11 cellular contexts compared by ENCODE assay signal in the genomic region with DNA sequence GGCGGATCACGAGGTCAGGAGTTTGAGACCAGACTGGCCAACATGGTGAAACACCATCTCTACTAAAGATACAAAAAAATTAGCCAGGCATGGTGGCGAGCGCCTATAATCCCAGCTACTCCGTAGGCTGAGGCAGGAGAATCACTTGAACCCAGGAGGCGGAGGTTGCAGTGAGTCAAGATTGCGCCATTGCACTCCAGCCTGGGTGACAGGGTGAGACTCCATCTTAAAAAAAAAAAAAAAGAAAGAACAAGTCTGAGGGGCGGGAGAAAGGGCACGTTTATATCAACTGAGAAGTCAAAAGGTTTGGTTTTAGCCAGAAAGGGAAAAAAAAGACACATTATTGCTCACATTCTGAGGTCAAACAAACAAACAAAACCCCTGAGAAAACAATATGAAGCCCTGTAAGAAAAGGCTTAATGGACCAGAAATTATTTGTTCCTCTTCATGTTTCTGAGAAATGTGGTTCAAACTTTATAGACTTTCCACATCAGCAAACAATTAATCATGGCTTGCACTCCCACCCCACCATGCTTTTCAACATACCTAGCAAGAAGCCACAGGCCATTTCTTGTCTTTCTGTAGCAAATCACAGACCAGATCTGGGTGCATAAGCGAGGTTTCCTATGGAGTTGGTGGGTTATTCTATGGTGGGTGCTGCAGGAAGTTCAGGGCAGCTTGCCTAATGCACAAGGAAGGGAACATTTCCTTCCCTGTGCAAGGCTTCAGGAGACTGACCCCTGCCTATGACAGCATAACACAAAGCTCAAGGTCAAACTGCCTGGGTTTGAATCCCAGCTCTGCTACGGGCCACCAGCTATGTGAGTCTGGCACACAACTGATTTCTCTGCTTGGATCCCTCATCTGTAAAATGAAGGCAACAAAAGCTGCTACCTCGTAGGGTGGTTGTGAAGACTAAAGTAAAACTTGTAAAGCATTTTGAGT.
A peak's percentile ranks its signal among the peaks of the same experiment; 100 is the strongest.
DNase-seq lines count a peak whose midpoint lies in the region; ATAC-seq, FAIRE-seq and TF ChIP-seq lines count a peak whose summit lies in the region.
"Had no signal": no experiment of that assay in that cellular context is flagged by ENCODE, and none has a peak within 500 bp of the region (broad histone marks: within the 10 kb centered on the region; RNA-seq: fewer than 3 reads in every experiment).

No MANE protein-coding gene starts in this region.

- peak overlapping the region; percentile 33 for H3K4me3 Mint-ChIP-seq in activated T-helper 17 cell treated with anti-CD3 and anti-CD28 coated beads, Interleukin-2, amount 50 U/mL, for 72 hours
- H3K4me3 Mint-ChIP-seq: activated CD4-positive, alpha-beta T cell treated with anti-CD3 and anti-CD28 coated beads, Interleukin-2, amount 10 ng/mL, durations not matched to agents 24 days and 14 days had no signal

- H3K9me3 ChIP-seq in HUES48 (ENCODE audit: control insufficient read depth, insufficient read depth, low read length), result no peaks in the 10 kb centered on the region
- H3K9me3 ChIP-seq in keratinocyte (ENCODE audit: control insufficient read depth, low read depth, low read length), result no peaks in the 10 kb centered on the region
- H3K9me3 ChIP-seq in stomach, result no peaks in the 10 kb centered on the region

- H3K4me2 ChIP-seq in keratinocyte (ENCODE audit: control insufficient read depth, extremely low read depth, insufficient read depth, low read depth, low read length), result no peak overlapping the region

- H3K4me3 ChIP-seq in HUES48 (ENCODE audit: low read depth, low read length) (no peak overlapping the region), keratinocyte (ENCODE audit: control insufficient read depth in 2 of 3, extremely low read depth in 1 of 3, insufficient read depth in 2 of 3, low read depth in 1 of 3, low read length in 3 of 3) (no peak overlapping the region), stomach (no peak overlapping the region)

- ATAC-seq in activated T-helper 17 cell treated with anti-CD3 and anti-CD28 coated beads, Interleukin-2, amount 50 U/mL, for 72 hours (replicated peaks), result no peak
- ATAC-seq in HG03439 (IDR thresholded peaks at IDR 0.05; ENCODE audit: unreplicated experiment), result no peak
- ATAC-seq in GM18868 (IDR thresholded peaks at IDR 0.05; ENCODE audit: unreplicated experiment), result no peak

- TF ChIP-seq CTCF in keratinocyte (optimal IDR thresholded peaks at IDR 0.05 in 1 of 3, IDR thresholded peaks at IDR 0.05 in 1 of 3, conservative IDR thresholded peaks at IDR 0.05 in 1 of 3; ENCODE audit: extremely low read depth in 1 of 3, insufficient read depth in 2 of 3, low read length in 3 of 3) (no peak), stomach (IDR thresholded peaks at IDR 0.05) (no peak)

- no peaks in the 10 kb centered on the region for H3K9me3 Mint-ChIP-seq in activated T-helper 17 cell treated with anti-CD3 and anti-CD28 coated beads, Interleukin-2, amount 50 U/mL, for 72 hours

- H3K27ac Mint-ChIP-seq in activated T-helper 17 cell treated with anti-CD3 and anti-CD28 coated beads, Interleukin-2, amount 50 U/mL, for 72 hours, result peak overlapping the region; percentile 1

- H3K27ac ChIP-seq in HUES48 (ENCODE audit: low read depth, low read length) (peak overlapping the region; percentile 86), keratinocyte (ENCODE audit: control insufficient read depth, insufficient read depth, low read length) (peak overlapping the region; percentile 92), stomach (peak overlapping the region; percentile 31 to 89 (median 85))

- TF ChIP-seq EP300 in stomach (IDR thresholded peaks at IDR 0.05), result no peak

- intact Hi-C loops in stomach (cut with DNase I; ENCODE audit: low total_unique reads), result no loop called here

- H3K9me1 ChIP-seq in keratinocyte (ENCODE audit: control insufficient read depth, extremely low read depth, insufficient read depth, low read length), result no peaks in the 10 kb centered on the region

- H3K27me3 ChIP-seq in HUES48 (ENCODE audit: control insufficient read depth, insufficient read depth, low read length) (no peaks in the 10 kb centered on the region; the same call in 1 of the 2 replicates), keratinocyte (ENCODE audit: control insufficient read depth, extremely low read depth, insufficient read depth, low read length) (no peaks in the 10 kb centered on the region), stomach (no peaks in the 10 kb centered on the region)

- peaks cover 7% of the 10 kb centered on the region; the same call in 1 of the 2 replicates for H3K4me1 ChIP-seq in HUES48 (ENCODE audit: control insufficient read depth, insufficient read depth, low read length)
- H3K4me1 ChIP-seq in keratinocyte (ENCODE audit: control insufficient read depth, extremely low read depth, insufficient read depth, low read length), result peaks cover 50% of the 10 kb centered on the region
- peaks cover 23 to 47% (median 34%) of the 10 kb centered on the region in 4 donors for H3K4me1 ChIP-seq in stomach

- H3K9ac ChIP-seq in HUES48 (ENCODE audit: low read depth, low read length), result no peak overlapping the region
- peak overlapping the region; percentile 71 for H3K9ac ChIP-seq in keratinocyte (ENCODE audit: control insufficient read depth, extremely low read depth, insufficient read depth, low read length)

- no peak for TF ChIP-seq POLR2A in stomach (IDR thresholded peaks at IDR 0.05)

- 75 to 83% (median 81%) methylated on average over 12 of the region's 12 CpGs for WGBS in stomach, 5 donors

- no peak for DNase-seq in keratinocyte (ENCODE audit: low read depth, low spot score)
- no peak for DNase-seq in stomach
- no peak for DNase-seq in activated T-cell treated with anti-CD3 and anti-CD28 coated beads for 4 hours
- no peak for DNase-seq in stimulated activated CD8-positive, alpha-beta memory T cell treated with anti-CD3 and anti-CD28 coated beads, Interleukin-4, amount 100 ng/mL, for 48 hours
- DNase-seq: effector memory CD4-positive, alpha-beta T cell; NCI-H2227 treated with DMSO at 0.1 percent for 48 hours had no signal

- dilution Hi-C loops in keratinocyte (cut with MboI; ENCODE audit: extremely low pct_ligation_motif_present, low sequenced_read_pairs), result no loop called here

- H3K79me2 ChIP-seq in keratinocyte (ENCODE audit: control insufficient read depth, insufficient read depth, low read length), result no peaks in the 10 kb centered on the region

- peaks cover 3% of the 10 kb centered on the region for H3K27me3 Mint-ChIP-seq in activated T-helper 17 cell treated with anti-CD3 and anti-CD28 coated beads, Interleukin-2, amount 50 U/mL, for 72 hours

- FAIRE-seq in keratinocyte (lab: Jason Lieb, UNC), result no peak

- peaks cover 5% of the 10 kb centered on the region for H3K4me1 Mint-ChIP-seq in activated T-helper 17 cell treated with anti-CD3 and anti-CD28 coated beads, Interleukin-2, amount 50 U/mL, for 72 hours

- H4K20me1 ChIP-seq in keratinocyte (ENCODE audit: control insufficient read depth, extremely low read depth, insufficient read depth, low read length), result no peaks in the 10 kb centered on the region

- H3K36me3 Mint-ChIP-seq in activated T-helper 17 cell treated with anti-CD3 and anti-CD28 coated beads, Interleukin-2, amount 50 U/mL, for 72 hours (ENCODE audit: low read depth), result no peaks in the 10 kb centered on the region

- H3K36me3 ChIP-seq in HUES48 (ENCODE audit: control insufficient read depth, insufficient read depth, low read length), result no peaks in the 10 kb centered on the region
- H3K36me3 ChIP-seq in keratinocyte (ENCODE audit: control insufficient read depth in 2 of 2, extremely low read depth in 1 of 2, insufficient read depth in 2 of 2, low read length in 2 of 2), result no peaks in the 10 kb centered on the region
- H3K36me3 ChIP-seq in stomach, result no peaks in the 10 kb centered on the region

- no peak overlapping the region for H2AFZ ChIP-seq in keratinocyte (ENCODE audit: control insufficient read depth, low read length)
